1 cellular context compared by ENCODE assay signal in genomic region chr2:113167115-113167932, GRCh38.
TF ChIP-seq lines count a peak whose summit lies in the region.

No MANE protein-coding gene starts in this region.

TF ChIP-seq in HepG2, 621 proteins besides CTCF, POLR2A, EP300 and RAD21 (continued from another document and continues in another):
- no peak for TF ChIP-seq REST (IDR thresholded peaks at IDR 0.05; ENCODE audit: borderline replicate concordance in 1 of 2, low read depth in 1 of 2, low read length in 2 of 2)
- TF ChIP-seq KDM2A (CRISPR knock-in tag; IDR thresholded peaks at IDR 0.05; ENCODE audit: borderline replicate concordance, low read depth) = peak; percentile 86
- peak; percentile 97; the same call in 1 of the 2 replicates for TF ChIP-seq HMG20A (CRISPR knock-in tag; IDR thresholded peaks at IDR 0.05; ENCODE audit: borderline replicate concordance)
- peak; percentile 95 for TF ChIP-seq ZFP37 (CRISPR knock-in tag; IDR thresholded peaks at IDR 0.05; ENCODE audit: borderline replicate concordance)
- peak; percentile 77 for TF ChIP-seq NFYC (CRISPR knock-in tag; IDR thresholded peaks at IDR 0.05)
- TF ChIP-seq ZNF746 (CRISPR knock-in tag; IDR thresholded peaks at IDR 0.05) = peak; percentile 97
- peak; percentile 100 for TF ChIP-seq ZNF512B (CRISPR knock-in tag; IDR thresholded peaks at IDR 0.05; ENCODE audit: borderline replicate concordance)
- peak; percentile 69; the same call in 1 of the 2 replicates for TF ChIP-seq ZNF12 (CRISPR knock-in tag; IDR thresholded peaks at IDR 0.05)
- no peak for TF ChIP-seq TCF12 (IDR thresholded peaks at IDR 0.05)
- peak; percentile 94; the same call in 1 of the 2 replicates for TF ChIP-seq TCF12 (CRISPR knock-in tag; IDR thresholded peaks at IDR 0.05)
- peak; percentile 96 for TF ChIP-seq ZNF446 (CRISPR knock-in tag; IDR thresholded peaks at IDR 0.05)
- no peak for TF ChIP-seq CERS6 (CRISPR knock-in tag; IDR thresholded peaks at IDR 0.05)
- TF ChIP-seq ZNF775 (CRISPR knock-in tag; IDR thresholded peaks at IDR 0.05; ENCODE audit: borderline replicate concordance) = peak; percentile 98
- TF ChIP-seq TFDP1 (CRISPR knock-in tag; IDR thresholded peaks at IDR 0.05; ENCODE audit: borderline replicate concordance) = peak; percentile 96
- peak; percentile 71; the same call in 1 of the 2 replicates for TF ChIP-seq PAX8 (CRISPR knock-in tag; IDR thresholded peaks at IDR 0.05; ENCODE audit: borderline replicate concordance)
- TF ChIP-seq GTF2F1 (IDR thresholded peaks at IDR 0.05; ENCODE audit: low read length) = no peak
- TF ChIP-seq JARID2 (CRISPR knock-in tag; IDR thresholded peaks at IDR 0.05; ENCODE audit: insufficient replicate concordance) = peak; percentile 58
- TF ChIP-seq YEATS4 (CRISPR knock-in tag; IDR thresholded peaks at IDR 0.05; ENCODE audit: borderline replicate concordance) = peak; percentile 96; the same call in 1 of the 2 replicates
- TF ChIP-seq ZNF205 (CRISPR knock-in tag; IDR thresholded peaks at IDR 0.05) = peak; percentile 90
- TF ChIP-seq CHCHD3 (CRISPR knock-in tag; IDR thresholded peaks at IDR 0.05) = no peak
- peak; percentile 96 for TF ChIP-seq RNF2 (conservative IDR thresholded peaks at IDR 0.05; ENCODE audit: low read depth)
- TF ChIP-seq ZBTB26 (CRISPR knock-in tag; IDR thresholded peaks at IDR 0.05; ENCODE audit: borderline replicate concordance) = peak; percentile 98
- no peak for TF ChIP-seq EZH2 (conservative IDR thresholded peaks at IDR 0.05; ENCODE audit: low read depth, low read length)
- TF ChIP-seq TP53 (CRISPR knock-in tag; conservative IDR thresholded peaks at IDR 0.05) = no peak
- TF ChIP-seq ARHGAP35 (CRISPR knock-in tag; IDR thresholded peaks at IDR 0.05; ENCODE audit: borderline replicate concordance) = peak; percentile 93
- peak; percentile 97 for TF ChIP-seq HIC2 (CRISPR knock-in tag; IDR thresholded peaks at IDR 0.05; ENCODE audit: low read depth)
- TF ChIP-seq TRIM24 (CRISPR knock-in tag; IDR thresholded peaks at IDR 0.05) = 0 out of 2 replicates have a peak, but pooled peaks have one; percentile 51
- no peak for TF ChIP-seq ZNF850 (CRISPR knock-in tag; conservative IDR thresholded peaks at IDR 0.05)
- peak; percentile 89; the same call in 1 of the 2 replicates for TF ChIP-seq EED (CRISPR knock-in tag; IDR thresholded peaks at IDR 0.05)
- peak; percentile 85 for TF ChIP-seq CREM (IDR thresholded peaks at IDR 0.05)
- no peak for TF ChIP-seq CREM (CRISPR knock-in tag; IDR thresholded peaks at IDR 0.05)
- TF ChIP-seq SNRNP70 (IDR thresholded peaks at IDR 0.05; ENCODE audit: low read depth, low read length) = no peak
- no peak for TF ChIP-seq AGO2 (optimal IDR thresholded peaks at IDR 0.05; ENCODE audit: low read depth, low read length)
- TF ChIP-seq SPEN (CRISPR knock-in tag; IDR thresholded peaks at IDR 0.05; ENCODE audit: low read depth) = peak; percentile 97
- TF ChIP-seq SSRP1 (CRISPR knock-in tag; IDR thresholded peaks at IDR 0.05) = no peak; the same call in 1 of the 2 replicates
- TF ChIP-seq DR1 (CRISPR knock-in tag; IDR thresholded peaks at IDR 0.05) = peak; percentile 58; the same call in 1 of the 2 replicates
- TF ChIP-seq ZNF574 (CRISPR knock-in tag; IDR thresholded peaks at IDR 0.05) = peak; percentile 88
- TF ChIP-seq ZNF747 (CRISPR knock-in tag; IDR thresholded peaks at IDR 0.05; ENCODE audit: borderline replicate concordance) = peak; percentile 99
- TF ChIP-seq ZNF256 (CRISPR knock-in tag; conservative IDR thresholded peaks at IDR 0.05) = peak; percentile 79; the same call in 1 of the 2 replicates
- peak; percentile 89 for TF ChIP-seq SIX4 (CRISPR knock-in tag; IDR thresholded peaks at IDR 0.05)
- TF ChIP-seq JUN (CRISPR knock-in tag; IDR thresholded peaks at IDR 0.05) = peak; percentile 80; the same call in 1 of the 2 replicates
- TF ChIP-seq ZC3H13 (CRISPR knock-in tag; IDR thresholded peaks at IDR 0.05) = peak; percentile 84
- TF ChIP-seq PRDM10 (CRISPR knock-in tag; IDR thresholded peaks at IDR 0.05; ENCODE audit: low read depth) = peak; percentile 86
